In genomic region chr19:56133858-56134654, GRCh38 we compare ENCODE assay signal across 1 cellular context.
TF ChIP-seq lines count a peak whose summit lies in the region.

No MANE protein-coding gene starts in this region.

TF ChIP-seq in K562, 482 proteins besides CTCF, POLR2A, EP300 and RAD21:
- TF ChIP-seq CXXC5 (CRISPR knock-in tag; IDR thresholded peaks at IDR 0.05) = no peak
- TF ChIP-seq TRIM28 (IDR thresholded peaks at IDR 0.05) = no peak
- peak in 1 of 2 experiments; percentile 20; a peak in 1 of 4 replicates for TF ChIP-seq KDM1A (IDR thresholded peaks at IDR 0.05)
- no peak for TF ChIP-seq CSDE1 (IDR thresholded peaks at IDR 0.05)
- no peak for TF ChIP-seq GATAD2A (IDR thresholded peaks at IDR 0.05)
- no peak for TF ChIP-seq RNF219 (CRISPR knock-in tag; IDR thresholded peaks at IDR 0.05)
- no peak for TF ChIP-seq RBM39 (optimal IDR thresholded peaks at IDR 0.05; ENCODE audit: low read depth, low read length)
- TF ChIP-seq BCOR (IDR thresholded peaks at IDR 0.05) = peak; percentile 54; the same call in 1 of the 2 replicates
- TF ChIP-seq RBM25 (IDR thresholded peaks at IDR 0.05; ENCODE audit: low read depth, low read length, severe bottlenecking) = peak; percentile 80
- no peak for TF ChIP-seq TSC22D4 (tag; IDR thresholded peaks at IDR 0.05)
- TF ChIP-seq ZFP36 (IDR thresholded peaks at IDR 0.05; ENCODE audit: low read depth, low read length, partially characterized antibody) = peak; percentile 98
- TF ChIP-seq PKNOX1 (IDR thresholded peaks at IDR 0.05) = peak; percentile 28; the same call in 1 of the 2 replicates
- TF ChIP-seq NCOR1 (IDR thresholded peaks at IDR 0.05) = no peak
- peak; percentile 80 for TF ChIP-seq ZNF436 (CRISPR knock-in tag; IDR thresholded peaks at IDR 0.05)
- TF ChIP-seq ZNF121 (CRISPR knock-in tag; conservative IDR thresholded peaks at IDR 0.05) = no peak
- TF ChIP-seq PRDM10 (IDR thresholded peaks at IDR 0.05; ENCODE audit: partially characterized antibody) = peak; percentile 19
- TF ChIP-seq SMC3 (conservative IDR thresholded peaks at IDR 0.05; ENCODE audit: insufficient read depth, low read depth, low read length) = no peak
- TF ChIP-seq PTBP1 (IDR thresholded peaks at IDR 0.05; ENCODE audit: low read depth, low read length) = no peak
- no peak for TF ChIP-seq HNRNPK (IDR thresholded peaks at IDR 0.05; ENCODE audit: low read depth, low read length, poor library complexity, severe bottlenecking)
- TF ChIP-seq HIVEP1 (CRISPR knock-in tag; IDR thresholded peaks at IDR 0.05) = no peak
